Comparison of ENCODE assay signal across 19 cellular contexts in the genomic region with DNA sequence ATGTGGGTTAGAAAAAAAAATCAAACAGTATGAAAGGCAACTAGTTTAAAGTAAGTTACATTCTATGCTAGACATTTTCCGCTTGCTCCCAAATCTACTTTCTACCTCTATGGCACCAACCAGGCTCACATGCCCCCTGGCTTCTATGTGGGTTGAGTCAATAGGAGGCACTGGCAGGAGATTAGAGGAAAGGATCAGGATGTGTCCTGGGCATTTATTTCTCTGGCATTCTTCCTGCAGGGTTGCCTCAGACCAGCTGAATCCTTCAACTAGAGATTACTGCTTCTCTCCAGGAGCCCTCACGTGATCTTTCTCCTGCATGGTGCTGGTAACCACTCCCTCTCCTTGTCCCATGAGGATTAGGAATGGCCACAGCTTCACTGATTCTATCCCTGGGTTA. TPM values are rescaled to one million over a fixed set of nuclear protein-coding genes. Genes with fewer than 3 reads are reported as not detected.
"Had no signal": no experiment of that assay in that cellular context is flagged by ENCODE, and none has a peak within 500 bp of the region (broad histone marks: within the 10 kb centered on the region; RNA-seq: fewer than 3 reads in every experiment).

No MANE protein-coding gene starts in this region.

- DNase-seq: activated CD4-positive, alpha-beta T cell treated with anti-CD3 and anti-CD28 coated beads, Interleukin-2, amount 50 U/mL, for 4 hours; activated CD4-positive, CD25-positive, alpha-beta regulatory T cell treated with anti-CD3 and anti-CD28 coated beads, Interleukin-2, amount 50 U/mL, for 72 hours; caudate nucleus; head of caudate nucleus; mammary epithelial cell; naive thymus-derived CD4-positive, alpha-beta T cell; right cardiac atrium; small intestine; stimulated activated CD4-positive, alpha-beta T cell treated with anti-CD3 and anti-CD28 coated beads, Interleukin-4, amount 100 ng/mL, for 24 hours; stimulated activated naive CD4-positive, alpha-beta T cell; T-cell; T-helper 9 cell; trophoblast cell had no signal

- H3K9me3 ChIP-seq: neutrophil had no signal

- H3K36me3 ChIP-seq: neutrophil had no signal

- H3K4me3 ChIP-seq: SK-N-MC had no signal

- H3K27ac ChIP-seq: neutrophil, SK-N-MC had no signal

- ATAC-seq: activated naive CD4-positive, alpha-beta T cell treated with anti-CD3 and anti-CD28 coated beads, Interleukin-2, amount 50 U/mL, for 72 hours; left colon; naive thymus-derived CD4-positive, alpha-beta T cell; T-cell had no signal

- H3K27me3 ChIP-seq: neutrophil had no signal

RNA-seq across cellular contexts. Expression of gene CCDC60, which starts 14.9 kb away (rescaled TPM):
- total RNA-seq: activated naive CD4-positive, alpha-beta T cell treated with anti-CD3 and anti-CD28 coated beads, Interleukin-2, amount 50 U/mL, for 72 hours; fibroblast of villous mesenchyme; mammary epithelial cell; naive thymus-derived CD4-positive, alpha-beta T cell; subcutaneous adipose tissue; T-cell had no signal
- polyA plus RNA-seq: mammary epithelial cell; naive thymus-derived CD4-positive, alpha-beta T cell; small intestine had no signal
